ENCODE assay signal across 10 cellular contexts in the genomic region with DNA sequence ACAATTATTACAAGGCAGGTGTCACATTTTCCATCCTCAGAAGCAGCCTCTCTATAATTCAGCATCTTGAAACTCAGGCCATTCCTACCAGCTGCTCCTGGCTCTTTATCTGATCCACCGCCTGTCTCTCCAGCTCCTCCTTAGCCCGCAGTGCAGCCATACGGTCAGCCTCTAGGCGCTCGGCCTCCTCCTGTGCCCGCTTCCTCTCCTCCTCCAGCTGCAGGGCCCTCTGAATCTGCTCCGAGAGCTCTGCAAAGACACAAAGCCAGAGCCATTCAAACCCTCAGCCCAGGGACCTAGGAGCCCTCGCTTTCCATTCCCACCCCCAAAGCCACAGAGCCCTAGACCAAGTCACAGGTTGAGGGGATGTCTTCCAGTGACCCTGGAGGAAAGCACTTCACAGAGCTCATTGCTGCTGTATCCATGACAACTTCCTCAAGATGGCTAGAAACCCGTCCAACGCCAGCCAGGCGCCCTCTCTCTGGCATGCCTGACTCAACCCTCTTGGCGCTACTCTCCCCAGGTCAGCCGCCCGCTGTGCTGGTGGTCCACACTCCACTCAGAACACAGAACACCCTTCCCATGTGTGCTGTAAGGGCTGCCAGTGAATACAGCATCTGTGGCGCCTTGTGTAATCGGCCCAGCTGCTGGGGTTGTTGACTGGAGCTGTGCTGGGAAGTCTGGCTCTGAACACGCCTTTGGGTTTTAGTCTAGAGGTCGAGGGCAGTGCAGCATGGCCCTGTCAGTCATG. TPM values are rescaled to one million over a fixed set of nuclear protein-coding genes. Genes with fewer than 3 reads are reported as not detected.
DNase-seq lines count a peak whose midpoint lies in the region; TF ChIP-seq lines count a peak whose summit lies in the region.
"Had no signal": no experiment of that assay in that cellular context is flagged by ENCODE, and none has a peak within 500 bp of the region (broad histone marks: within the 10 kb centered on the region; RNA-seq: fewer than 3 reads in every experiment).

No MANE protein-coding gene starts in this region.

- no peak overlapping the region for H3K4me2 ChIP-seq in GM23248 (ENCODE audit: unreplicated experiment)

- peaks cover 0 to 43% (median 3%) of the 10 kb centered on the region in 4 donors for H3K4me1 ChIP-seq in tibial nerve
- H3K4me1 ChIP-seq in GM23248 (ENCODE audit: insufficient read depth): peaks cover 13% of the 10 kb centered on the region

- H3F3A ChIP-seq in GM23248 (ENCODE audit: insufficient read depth): peaks cover 10% of the 10 kb centered on the region

- H3K4me3 ChIP-seq in tibial nerve: no peak overlapping the region
- H3K4me3 ChIP-seq in GM23248: no peak overlapping the region
- no peak overlapping the region for H3K4me3 ChIP-seq in foreskin fibroblast (ENCODE audit: low read depth in 1 of 2, low read length in 2 of 2)
- H3K4me3 ChIP-seq: lung had no signal

- WGBS in tibial nerve, 2 donors: 66 to 72% methylated on average over 16 to 18 of the region's 18 CpGs
- WGBS in GM23248 (ENCODE audit: low coverage in 1 of 2, low lambda C conversion rate in 2 of 2, missing lambda C conversion rate in 2 of 2), 2 experiments: 95 to 97% methylated on average over 18 of the region's 18 CpGs

- H3K9me3 ChIP-seq in tibial nerve: no peaks in the 10 kb centered on the region
- no peaks in the 10 kb centered on the region for H3K9me3 ChIP-seq in GM23248 (ENCODE audit: low read depth)

- no peaks in the 10 kb centered on the region for H3K79me2 ChIP-seq in GM23248 (ENCODE audit: insufficient read depth)

- H3K27me3 Mint-ChIP-seq in activated naive CD4-positive, alpha-beta T cell treated with anti-CD3 and anti-CD28 coated beads for 36 hours (ENCODE audit: low read depth): no peaks in the 10 kb centered on the region
- H3K27me3 Mint-ChIP-seq in activated T-helper 2 cell treated with anti-CD3 and anti-CD28 coated beads, Interferon-gamma antibody, Interleukin-2, Interleukin-4, amounts not matched to agents 10 μg/mL and 5 μg/mL and 100 μg/mL, durations not matched to agents 14 hours and 24 hours and 36 hours (ENCODE audit: low read depth): no peaks in the 10 kb centered on the region

- intact Hi-C loops in activated naive CD4-positive, alpha-beta T cell treated with anti-CD3 and anti-CD28 coated beads for 36 hours (cut with micrococcal nuclease): no loop called here
- intact Hi-C loops in activated T-helper 2 cell treated with anti-CD3 and anti-CD28 coated beads, Interferon-gamma antibody, Interleukin-2, Interleukin-4, amounts not matched to agents 10 μg/mL and 5 μg/mL and 100 μg/mL, durations not matched to agents 14 hours and 24 hours and 36 hours (cut with micrococcal nuclease): loop anchor here (5.0 kb wide), 1 partner anchor 202 kb away; no protein-coding TSS in a partner anchor

- TF ChIP-seq EP300 in tibial nerve (IDR thresholded peaks at IDR 0.05): peak in 1 of 2 donors; percentile 51

- H3K9ac ChIP-seq in GM23248: no peak overlapping the region

- DNase-seq in activated naive CD4-positive, alpha-beta T cell treated with anti-CD3 and anti-CD28 coated beads for 36 hours: no peak
- DNase-seq in activated naive CD4-positive, alpha-beta T cell (lab: John Stamatoyannopoulos, UW): no peak
- DNase-seq in activated T-helper 2 cell treated with anti-CD3 and anti-CD28 coated beads, Interferon-gamma antibody, Interleukin-2, Interleukin-4, amounts not matched to agents 10 μg/mL and 5 μg/mL and 100 μg/mL, durations not matched to agents 14 hours and 24 hours and 36 hours (ENCODE audit: low spot score): no peak
- DNase-seq in hypothalamus (lab: John Stamatoyannopoulos, UW) (peak in 38 of 51 donors; percentile 6 to 77 (median 50)), tibial nerve (ENCODE audit: low spot score in 2 of 2) (peak; percentile 51 to 52), GM23248 (no peak), SHP77 (lab: John Stamatoyannopoulos, UW) (no peak), foreskin fibroblast (no peak)
- DNase-seq: NCI-H510A treated with DMSO at 0.1 percent for 48 hours had no signal

- CTCF ChIA-PET in activated naive CD4-positive, alpha-beta T cell treated with anti-CD3 and anti-CD28 coated beads for 36 hours (lab: Charles Lee): interaction anchor here (0.5 to 2.5 kb wide), 4 partner anchors 66 to 408 kb away, joined by 3 to 11 read pairs (median 6); no protein-coding TSS in a partner anchor

- TF ChIP-seq POLR2A in tibial nerve (IDR thresholded peaks at IDR 0.05): no peak

- H3K9me2 ChIP-seq in GM23248 (ENCODE audit: insufficient read depth): no peaks in the 10 kb centered on the region

- peaks cover 71% of the 10 kb centered on the region for H3K36me3 Mint-ChIP-seq in activated naive CD4-positive, alpha-beta T cell treated with anti-CD3 and anti-CD28 coated beads for 36 hours (ENCODE audit: low read depth)
- peaks cover 88% of the 10 kb centered on the region for H3K36me3 Mint-ChIP-seq in activated T-helper 2 cell treated with anti-CD3 and anti-CD28 coated beads, Interferon-gamma antibody, Interleukin-2, Interleukin-4, amounts not matched to agents 10 μg/mL and 5 μg/mL and 100 μg/mL, durations not matched to agents 14 hours and 24 hours and 36 hours (ENCODE audit: low read depth)

- no peak overlapping the region for H2AFZ ChIP-seq in GM23248

- H3K4me3 Mint-ChIP-seq in activated naive CD4-positive, alpha-beta T cell treated with anti-CD3 and anti-CD28 coated beads for 36 hours: no peak overlapping the region
- no peak overlapping the region for H3K4me3 Mint-ChIP-seq in activated T-helper 2 cell treated with anti-CD3 and anti-CD28 coated beads, Interferon-gamma antibody, Interleukin-2, Interleukin-4, amounts not matched to agents 10 μg/mL and 5 μg/mL and 100 μg/mL, durations not matched to agents 14 hours and 24 hours and 36 hours (ENCODE audit: low read depth)

- in situ Hi-C loops in GM23248 (cut with MboI): no loop called here

- H4K20me1 ChIP-seq in GM23248 (ENCODE audit: insufficient read depth): no peaks in the 10 kb centered on the region

- no peaks in the 10 kb centered on the region for H3K9me3 Mint-ChIP-seq in activated naive CD4-positive, alpha-beta T cell treated with anti-CD3 and anti-CD28 coated beads for 36 hours
- no peaks in the 10 kb centered on the region for H3K9me3 Mint-ChIP-seq in activated T-helper 2 cell treated with anti-CD3 and anti-CD28 coated beads, Interferon-gamma antibody, Interleukin-2, Interleukin-4, amounts not matched to agents 10 μg/mL and 5 μg/mL and 100 μg/mL, durations not matched to agents 14 hours and 24 hours and 36 hours

- peaks cover 42% of the 10 kb centered on the region for H3K4me1 Mint-ChIP-seq in activated naive CD4-positive, alpha-beta T cell treated with anti-CD3 and anti-CD28 coated beads for 36 hours (ENCODE audit: low read depth)
- peaks cover 21% of the 10 kb centered on the region for H3K4me1 Mint-ChIP-seq in activated T-helper 2 cell treated with anti-CD3 and anti-CD28 coated beads, Interferon-gamma antibody, Interleukin-2, Interleukin-4, amounts not matched to agents 10 μg/mL and 5 μg/mL and 100 μg/mL, durations not matched to agents 14 hours and 24 hours and 36 hours (ENCODE audit: low read depth)

- no peaks in the 10 kb centered on the region for H3K27me3 ChIP-seq in tibial nerve
- no peaks in the 10 kb centered on the region for H3K27me3 ChIP-seq in GM23248 (replicated peaks; ENCODE audit: insufficient read depth)

- peak overlapping the region; percentile 66 for H3K27ac Mint-ChIP-seq in activated naive CD4-positive, alpha-beta T cell treated with anti-CD3 and anti-CD28 coated beads for 36 hours
- peak overlapping the region; percentile 74 for H3K27ac Mint-ChIP-seq in activated T-helper 2 cell treated with anti-CD3 and anti-CD28 coated beads, Interferon-gamma antibody, Interleukin-2, Interleukin-4, amounts not matched to agents 10 μg/mL and 5 μg/mL and 100 μg/mL, durations not matched to agents 14 hours and 24 hours and 36 hours

- TF ChIP-seq CTCF in tibial nerve (IDR thresholded peaks at IDR 0.05): no peak
- TF ChIP-seq CTCF in foreskin fibroblast (IDR thresholded peaks at IDR 0.05; ENCODE audit: low read depth, low read length): no peak

- H3K27ac ChIP-seq in tibial nerve (peak overlapping the region in 2 of 4 donors; percentile 59 to 72), GM23248 (no peak overlapping the region)

- H3K36me3 ChIP-seq in tibial nerve: peaks cover 3 to 97% (median 57%) of the 10 kb centered on the region in 3 donors
- peaks cover 17% of the 10 kb centered on the region; the same call in 1 of the 2 replicates for H3K36me3 ChIP-seq in GM23248 (ENCODE audit: low read depth)

RNA-seq across cellular contexts. Expression of gene EZR, which starts 49.3 kb away (rescaled TPM):
- 100 to 1,000 TPM; 229 to 230 TPM for total RNA-seq in activated naive CD4-positive, alpha-beta T cell treated with anti-CD3 and anti-CD28 coated beads for 36 hours
- total RNA-seq in activated T-helper 2 cell treated with anti-CD3 and anti-CD28 coated beads, Interferon-gamma antibody, Interleukin-2, Interleukin-4, amounts not matched to agents 10 μg/mL and 5 μg/mL and 100 μg/mL, durations not matched to agents 14 hours and 24 hours and 36 hours: 204 and 206 TPM in 2 replicates
- total RNA-seq in tibial nerve: 100 to 1,000 TPM in 3 of 4 donors, 10 to 100 TPM in 1; 83.7 to 168 (median 144) TPM
- total RNA-seq in GM23248 (2014; rRNA removed; shearing (Covaris generic)): 52.4 and 59.4 TPM in 2 replicates
- polyA plus RNA-seq in GM23248 (2016; fragmentation: Nextera tagmentation; extraction: Ambion mirVana): 65.2 and 66.8 TPM in 2 replicates

Comparison
In these comparisons a context has a peak if more than half of its experiments do, and no peak if none do; other contexts are left out.
1. DNase-seq: peak in hypothalamus (38 of 51) and tibial nerve (2 of 2); none in activated naive CD4-positive, alpha-beta T cell treated with anti-CD3 and anti-CD28 coated beads for 36 hours (single experiment), activated naive CD4-positive, alpha-beta T cell (0 of 4), activated T-helper 2 cell treated with anti-CD3 and anti-CD28 coated beads, Interferon-gamma antibody, Interleukin-2, Interleukin-4, amounts not matched to agents 10 μg/mL and 5 μg/mL and 100 μg/mL, durations not matched to agents 14 hours and 24 hours and 36 hours (single experiment), GM23248 (single experiment), SHP77 (0 of 2) and foreskin fibroblast (0 of 2).